ENCODE assay signal across 8 cellular contexts in genomic region chr6:26284537-26285142, GRCh38.
DNase-seq lines count a peak whose midpoint lies in the region; ATAC-seq and TF ChIP-seq lines count a peak whose summit lies in the region.

No MANE protein-coding gene starts in this region.

- no peak for TF ChIP-seq CTCF in fibroblast of the aortic adventitia (IDR thresholded peaks at IDR 0.05; ENCODE audit: insufficient read depth, low read length)

- DNase-seq in NCI-H2196 (lab: John Stamatoyannopoulos, UW; ENCODE audit: unreplicated experiment) (peak; percentile 14), NCI-H2196 treated with DMSO at 0.1 percent for 48 hours (lab: John Stamatoyannopoulos, UW; ENCODE audit: unreplicated experiment) (no peak), NOMO-1 (lab: John Stamatoyannopoulos, UW; ENCODE audit: unreplicated experiment in 2 of 2) (peak; percentile 45 to 63), fibroblast of the aortic adventitia (ENCODE audit: low read depth) (peak; percentile 75)
- peak; percentile 30 for DNase-seq in activated T-helper 9 cell treated with anti-CD3 and anti-CD28 coated beads, Interleukin-2, amount 50 U/mL, for 16 hours (ENCODE audit: low read depth)

- no peaks in the 10 kb centered on the region for H3K9me3 ChIP-seq in neuron (ENCODE audit: low read length)

- H3K4me3 ChIP-seq in fibroblast of the aortic adventitia (ENCODE audit: low read depth, low read length), result peak overlapping the region; percentile 95
- peak overlapping the region; percentile 64 for H3K4me3 ChIP-seq in neuron (ENCODE audit: low read length)

- no peaks in the 10 kb centered on the region for H3K27me3 ChIP-seq in neuron (ENCODE audit: insufficient read depth, low read length)

- H3K4me1 ChIP-seq in neuron (ENCODE audit: insufficient read depth, low read length), result no peaks in the 10 kb centered on the region

- ATAC-seq in HG03175 (IDR thresholded peaks at IDR 0.05; ENCODE audit: unreplicated experiment) (no peak), HG02642 (IDR thresholded peaks at IDR 0.05; ENCODE audit: poor library complexity, unreplicated experiment) (no peak)

- no peaks in the 10 kb centered on the region for H3K36me3 ChIP-seq in neuron (ENCODE audit: insufficient read depth, low read length)

- peak overlapping the region; percentile 33 for H2AFZ ChIP-seq in neuron (ENCODE audit: low read depth, low read length)
